In genomic region chr7:89264126-89264525, GRCh38 we compare ENCODE assay signal across 7 cellular contexts.
"Had no signal": no experiment of that assay in that cellular context is flagged by ENCODE, and none has a peak within 500 bp of the region (broad histone marks: within the 10 kb centered on the region; RNA-seq: fewer than 3 reads in every experiment).

No MANE protein-coding gene starts in this region.

- H3K27ac ChIP-seq: HL-60 had no signal

- DNase-seq: IMR-90, KBM-7, KG1 had no signal

- H3K4me3 ChIP-seq: K562 had no signal

- FAIRE-seq: HepG2, HTR-8/SVneo, K562 had no signal

- ATAC-seq: HepG2, K562 had no signal
